Comparison of ENCODE assay signal across 1 cellular context in the genomic region with DNA sequence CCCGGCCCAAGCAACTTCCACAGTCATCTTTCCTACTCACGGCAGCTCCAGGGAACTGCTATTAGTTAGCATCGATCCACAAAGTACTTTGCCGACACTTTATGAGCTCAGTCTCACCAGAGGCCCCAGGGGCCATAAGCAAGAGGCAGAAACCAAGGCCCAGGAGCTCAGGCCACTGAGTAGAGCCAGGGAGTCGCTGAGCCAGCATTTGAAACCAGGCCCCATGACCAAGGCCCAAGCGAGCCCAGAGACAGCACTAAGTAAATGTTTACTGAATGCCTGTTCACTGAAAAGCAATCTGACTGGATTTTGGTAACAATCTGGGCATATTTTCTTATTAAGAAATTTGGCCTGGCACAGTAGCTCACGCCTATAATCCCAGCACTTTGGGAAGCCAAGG.
TF ChIP-seq lines count a peak whose summit lies in the region.

No MANE protein-coding gene starts in this region.

TF ChIP-seq in H1, 55 proteins besides CTCF, POLR2A, EP300 and RAD21:
- TF ChIP-seq TEAD4 (IDR thresholded peaks at IDR 0.05; ENCODE audit: low read depth, low read length) (no peak), SUZ12 (IDR thresholded peaks at IDR 0.05; ENCODE audit: low read length) (no peak), TAF7 (optimal IDR thresholded peaks at IDR 0.05; ENCODE audit: borderline replicate concordance, low read depth, low read length) (no peak), SIN3A (conservative IDR thresholded peaks at IDR 0.05 in 1 of 2, IDR thresholded peaks at IDR 0.05 in 1 of 2; ENCODE audit: low read depth in 1 of 2, low read length in 2 of 2) (no peak), FOSL1 (IDR thresholded peaks at IDR 0.05; ENCODE audit: insufficient read depth, low read depth, low read length) (no peak), EGR1 (IDR thresholded peaks at IDR 0.05; ENCODE audit: borderline replicate concordance, low read depth, low read length) (no peak), ZNF274 (IDR thresholded peaks at IDR 0.05; ENCODE audit: borderline replicate concordance, extremely low read depth, low read length) (no peak)
- TF ChIP-seq, protein P1, sequence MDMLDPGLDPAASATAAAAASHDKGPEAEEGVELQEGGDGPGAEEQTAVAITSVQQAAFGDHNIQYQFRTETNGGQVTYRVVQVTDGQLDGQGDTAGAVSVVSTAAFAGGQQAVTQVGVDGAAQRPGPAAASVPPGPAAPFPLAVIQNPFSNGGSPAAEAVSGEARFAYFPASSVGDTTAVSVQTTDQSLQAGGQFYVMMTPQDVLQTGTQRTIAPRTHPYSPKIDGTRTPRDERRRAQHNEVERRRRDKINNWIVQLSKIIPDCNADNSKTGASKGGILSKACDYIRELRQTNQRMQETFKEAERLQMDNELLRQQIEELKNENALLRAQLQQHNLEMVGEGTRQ (IDR thresholded peaks at IDR 0.05; ENCODE audit: low read length), result no peak
TF ChIP-seq in H1: peak in this region for 0.
